ENCODE assay signal across 12 cellular contexts in the genomic region with DNA sequence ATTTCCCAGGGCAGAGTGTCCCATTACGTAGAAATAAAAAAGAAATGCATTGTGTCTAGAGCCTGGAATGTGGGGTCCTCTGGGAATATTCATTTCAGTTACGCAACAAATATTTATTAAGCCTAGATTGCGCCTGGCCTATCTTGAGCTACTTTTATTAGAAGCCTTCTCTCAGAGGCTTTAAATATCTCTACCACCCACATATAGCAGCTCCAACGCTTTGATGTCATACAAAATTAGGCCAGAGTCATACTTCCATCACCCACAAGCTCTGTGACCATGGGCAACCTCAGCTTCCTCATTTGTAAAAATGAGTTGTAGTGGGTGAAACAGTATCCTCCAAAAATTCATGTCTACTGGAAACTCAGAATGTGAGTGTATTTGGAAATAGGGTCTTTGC. TPM values are rescaled to one million over a fixed set of nuclear protein-coding genes. Genes with fewer than 3 reads are reported as not detected.
A peak's percentile ranks its signal among the peaks of the same experiment; 100 is the strongest.
DNase-seq lines count a peak whose midpoint lies in the region; ATAC-seq and TF ChIP-seq lines count a peak whose summit lies in the region.
"Had no signal": no experiment of that assay in that cellular context is flagged by ENCODE, and none has a peak within 500 bp of the region (broad histone marks: within the 10 kb centered on the region; RNA-seq: fewer than 3 reads in every experiment).

No MANE protein-coding gene starts in this region.

- peak overlapping the region; percentile 61 for H3K4me3 Mint-ChIP-seq in activated naive CD4-positive, alpha-beta T cell treated with anti-CD3 and anti-CD28 coated beads, Interleukin-2, amount 50 U/mL, for 24 hours
- H3K4me3 Mint-ChIP-seq in activated naive CD8-positive, alpha-beta T cell treated with anti-CD3 and anti-CD28 coated beads, Interleukin-2, amount 10 ng/mL, durations not matched to agents 7 days and 5 days: peak overlapping the region; percentile 34
- H3K4me3 Mint-ChIP-seq: endodermal cell had no signal

- H3K27ac ChIP-seq in upper lobe of right lung: no peak overlapping the region
- H3K27ac ChIP-seq: HL-60 had no signal

- H3K9me3 Mint-ChIP-seq in activated naive CD4-positive, alpha-beta T cell treated with anti-CD3 and anti-CD28 coated beads, Interleukin-2, amount 50 U/mL, for 24 hours: peaks cover 18% of the 10 kb centered on the region
- H3K9me3 Mint-ChIP-seq in activated naive CD8-positive, alpha-beta T cell treated with anti-CD3 and anti-CD28 coated beads, Interleukin-2, amount 10 ng/mL, durations not matched to agents 7 days and 5 days: peaks cover 12% of the 10 kb centered on the region

- H3K27me3 Mint-ChIP-seq in activated naive CD4-positive, alpha-beta T cell treated with anti-CD3 and anti-CD28 coated beads, Interleukin-2, amount 50 U/mL, for 24 hours: no peaks in the 10 kb centered on the region
- H3K27me3 Mint-ChIP-seq in activated naive CD8-positive, alpha-beta T cell treated with anti-CD3 and anti-CD28 coated beads, Interleukin-2, amount 10 ng/mL, durations not matched to agents 7 days and 5 days: peaks cover 2% of the 10 kb centered on the region

- H3K36me3 ChIP-seq in upper lobe of right lung: no peaks in the 10 kb centered on the region
- H3K36me3 ChIP-seq in H7 (replicated peaks; ENCODE audit: control insufficient read depth, insufficient read depth, low read length): no peaks in the 10 kb centered on the region

- intact Hi-C loops in upper lobe of right lung (cut with DNase I): no loop called here

- DNase-seq in activated naive CD4-positive, alpha-beta T cell treated with anti-CD3 and anti-CD28 coated beads, Interleukin-2, amount 50 U/mL, for 16 hours: no peak
- DNase-seq in activated naive CD8-positive, alpha-beta T cell treated with anti-CD3 and anti-CD28 coated beads, Interleukin-2, amount 10 ng/mL, durations not matched to agents 7 days and 5 days: no peak
- DNase-seq in upper lobe of right lung (no peak), DMS114 treated with DMSO at 0.1 percent for 48 hours (lab: John Stamatoyannopoulos, UW; ENCODE audit: unreplicated experiment) (no peak), H7 (no peak), NCI-H524 treated with DMSO at 0.1 percent for 48 hours (lab: John Stamatoyannopoulos, UW) (no peak)
- DNase-seq: endodermal cell, NCI-H1436 treated with DMSO at 0.1 percent for 48 hours, PC-3 had no signal

- H3K27me3 ChIP-seq in upper lobe of right lung (no peaks in the 10 kb centered on the region), H7 (ENCODE audit: control insufficient read depth, insufficient read depth, low read length) (no peaks in the 10 kb centered on the region)

- no peaks in the 10 kb centered on the region for H3K9me3 ChIP-seq in upper lobe of right lung

- ATAC-seq in HG03520 (IDR thresholded peaks at IDR 0.05; ENCODE audit: unreplicated experiment): peak; percentile 41
- ATAC-seq in activated naive CD8-positive, alpha-beta T cell treated with anti-CD3 and anti-CD28 coated beads, Interleukin-2, amount 10 ng/mL, durations not matched to agents 7 days and 5 days (ENCODE audit: low read depth): no peak
- peak; percentile 64 for ATAC-seq in upper lobe of right lung
- ATAC-seq: PC-3 had no signal

- POLR2A ChIA-PET in activated naive CD8-positive, alpha-beta T cell treated with anti-CD3 and anti-CD28 coated beads, Interleukin-2, amount 10 ng/mL, durations not matched to agents 7 days and 5 days (lab: Charles Lee): interaction anchor here (1.0 to 3.9 kb wide), 6 partner anchors 23 to 51 kb away, joined by 3 to 43 read pairs (median 4); no protein-coding TSS in a partner anchor

- H3K4me3 ChIP-seq in upper lobe of right lung (no peak overlapping the region), H7 (ENCODE audit: insufficient read depth, low read depth, low read length) (no peak overlapping the region)

- H3K4me1 ChIP-seq in upper lobe of right lung: peaks cover 3% of the 10 kb centered on the region

- peaks cover 73% of the 10 kb centered on the region for H3K4me1 Mint-ChIP-seq in activated naive CD4-positive, alpha-beta T cell treated with anti-CD3 and anti-CD28 coated beads, Interleukin-2, amount 50 U/mL, for 24 hours
- peaks cover 68% of the 10 kb centered on the region for H3K4me1 Mint-ChIP-seq in activated naive CD8-positive, alpha-beta T cell treated with anti-CD3 and anti-CD28 coated beads, Interleukin-2, amount 10 ng/mL, durations not matched to agents 7 days and 5 days
- H3K4me1 Mint-ChIP-seq: endodermal cell had no signal

- no peak for TF ChIP-seq CTCF in upper lobe of right lung (IDR thresholded peaks at IDR 0.05)

- H3K36me3 Mint-ChIP-seq in activated naive CD4-positive, alpha-beta T cell treated with anti-CD3 and anti-CD28 coated beads, Interleukin-2, amount 50 U/mL, for 24 hours: peaks cover 7% of the 10 kb centered on the region
- peaks cover 22% of the 10 kb centered on the region for H3K36me3 Mint-ChIP-seq in activated naive CD8-positive, alpha-beta T cell treated with anti-CD3 and anti-CD28 coated beads, Interleukin-2, amount 10 ng/mL, durations not matched to agents 7 days and 5 days

- peak overlapping the region; percentile 76 for H3K27ac Mint-ChIP-seq in activated naive CD4-positive, alpha-beta T cell treated with anti-CD3 and anti-CD28 coated beads, Interleukin-2, amount 50 U/mL, for 24 hours
- H3K27ac Mint-ChIP-seq in activated naive CD8-positive, alpha-beta T cell treated with anti-CD3 and anti-CD28 coated beads, Interleukin-2, amount 10 ng/mL, durations not matched to agents 7 days and 5 days: peak overlapping the region; percentile 69
- H3K27ac Mint-ChIP-seq: endodermal cell had no signal

RNA-seq across cellular contexts. Expression of a gene that starts 24.9 kb away (rescaled TPM):
- total RNA-seq in activated naive CD8-positive, alpha-beta T cell treated with anti-CD3 and anti-CD28 coated beads, Interleukin-2, amount 10 ng/mL, durations not matched to agents 7 days and 5 days: 100 to 1,000 TPM; 140 to 151 TPM
- total RNA-seq in upper lobe of right lung: 5.8 TPM
- 21.4 and 32.7 TPM in 2 replicates for total RNA-seq in H7 (2014; rRNA removed; shearing (Covaris generic))
- total RNA-seq: PC-3 had no signal
